ENCODE assay signal across 21 cellular contexts in the genomic region with DNA sequence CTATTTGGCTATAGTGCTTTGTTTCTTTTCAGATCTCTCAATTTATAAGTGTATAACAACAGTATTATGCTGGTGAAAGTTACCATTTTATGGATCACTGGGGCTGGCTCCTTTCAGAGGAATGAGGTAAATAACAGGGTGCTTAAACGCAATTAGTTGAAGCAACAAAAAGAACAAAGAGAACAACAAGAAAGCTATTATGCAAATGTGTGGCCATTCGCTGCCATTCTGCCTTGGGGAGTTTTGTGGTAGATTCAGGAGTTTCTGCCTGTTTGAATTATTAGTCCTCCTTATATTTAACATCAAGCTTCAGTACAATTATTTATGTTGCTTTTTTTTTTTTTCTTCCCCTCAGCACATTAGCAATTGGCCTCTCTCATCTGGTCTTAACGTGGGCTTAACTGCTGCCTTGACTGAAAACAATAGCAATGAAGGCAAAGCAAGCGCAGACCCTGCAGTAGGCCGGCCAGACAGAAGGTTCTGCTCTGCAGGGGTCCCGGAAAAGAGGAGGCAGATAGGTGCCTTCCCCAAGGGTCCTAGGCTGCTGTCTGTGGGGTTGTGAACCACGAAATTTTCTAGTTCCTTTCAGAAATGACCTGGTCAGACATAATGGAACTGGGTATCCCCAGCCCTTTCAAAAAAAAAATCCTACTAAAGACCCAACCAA.
DNase-seq lines count a peak whose midpoint lies in the region; ATAC-seq, FAIRE-seq and TF ChIP-seq lines count a peak whose summit lies in the region.
"Had no signal": no experiment of that assay in that cellular context is flagged by ENCODE, and none has a peak within 500 bp of the region (broad histone marks: within the 10 kb centered on the region; RNA-seq: fewer than 3 reads in every experiment).

No MANE protein-coding gene starts in this region.

- H3K27ac Mint-ChIP-seq in astrocyte (ENCODE audit: unreplicated experiment): peak overlapping the region; percentile 78
- H3K27ac Mint-ChIP-seq: activated T-helper 17 cell treated with anti-CD3 and anti-CD28 coated beads, Interleukin-2, amount 50 U/mL, for 72 hours had no signal

- DNase-seq in DMS79 (lab: John Stamatoyannopoulos, UW) (peak; percentile 79), astrocyte (ENCODE audit: low read depth) (no peak), islet precursor cell (peak; percentile 45), NCI-H1092 (lab: John Stamatoyannopoulos, UW) (no peak), lower lobe of right lung (no peak), mesenteric fat pad (ENCODE audit: low spot score) (no peak)
- DNase-seq in central memory CD4-positive, alpha-beta T cell: no peak
- DNase-seq: amygdala; erythroblast; heart left ventricle; left colon; NCI-H146; NCI-H526; stimulated activated naive CD8-positive, alpha-beta T cell treated with anti-CD3 and anti-CD28 coated beads, Interleukin-15, amount 100 ng/mL, for 72 hours had no signal

- no peak overlapping the region for H3K4me3 Mint-ChIP-seq in astrocyte (ENCODE audit: unreplicated experiment)
- H3K4me3 Mint-ChIP-seq: activated T-helper 17 cell treated with anti-CD3 and anti-CD28 coated beads, Interleukin-2, amount 50 U/mL, for 72 hours; stimulated activated naive CD8-positive, alpha-beta T cell treated with anti-CD3 and anti-CD28 coated beads, Interleukin-15, amount 100 ng/mL, for 72 hours had no signal

- H3K9me3 ChIP-seq in HUES6 (ENCODE audit: control insufficient read depth, insufficient read depth, low read depth, low read length) (no peaks in the 10 kb centered on the region), astrocyte (ENCODE audit: insufficient read depth, low read depth, low read length) (no peaks in the 10 kb centered on the region), lower lobe of right lung (no peaks in the 10 kb centered on the region)
- H3K9me3 ChIP-seq: colonic mucosa, heart left ventricle, vagina had no signal

- FAIRE-seq in astrocyte (lab: Jason Lieb, UNC): no peak

- no peak for ATAC-seq in lower lobe of right lung
- ATAC-seq: left colon; stimulated activated naive CD8-positive, alpha-beta T cell treated with anti-CD3 and anti-CD28 coated beads, Interleukin-15, amount 100 ng/mL, for 72 hours had no signal

- peak overlapping the region; percentile 83 for H3K27ac ChIP-seq in HUES6 (ENCODE audit: low read depth, low read length)
- peak overlapping the region; percentile 96 for H3K27ac ChIP-seq in astrocyte (ENCODE audit: low read depth, low read length)
- no peak overlapping the region for H3K27ac ChIP-seq in lower lobe of right lung
- H3K27ac ChIP-seq: colonic mucosa, heart left ventricle, HL-60, KMS-11, vagina, VCaP had no signal

- H3K79me2 ChIP-seq in astrocyte (ENCODE audit: insufficient read depth, low read length): no peaks in the 10 kb centered on the region

- peaks cover 39% of the 10 kb centered on the region for H3K4me1 ChIP-seq in HUES6 (ENCODE audit: control insufficient read depth, insufficient read depth, low read length)
- H3K4me1 ChIP-seq in astrocyte (ENCODE audit: insufficient read depth, low read length): peaks cover 47% of the 10 kb centered on the region
- H3K4me1 ChIP-seq in lower lobe of right lung: no peaks in the 10 kb centered on the region
- H3K4me1 ChIP-seq: colonic mucosa, heart left ventricle, vagina had no signal

- no peak overlapping the region for H2AFZ ChIP-seq in astrocyte (ENCODE audit: low read depth, low read length)

- H3K9ac ChIP-seq in HUES6 (ENCODE audit: low read length) (peak overlapping the region; percentile 67), astrocyte (ENCODE audit: low read length) (peak overlapping the region; percentile 79)
- H3K9ac ChIP-seq: KMS-11 had no signal

- H3K36me3 ChIP-seq in HUES6 (ENCODE audit: control insufficient read depth, insufficient read depth, low read length): no peaks in the 10 kb centered on the region
- H3K36me3 ChIP-seq in astrocyte (ENCODE audit: insufficient read depth, low read length): no peaks in the 10 kb centered on the region
- no peaks in the 10 kb centered on the region for H3K36me3 ChIP-seq in lower lobe of right lung
- H3K36me3 ChIP-seq: colonic mucosa, heart left ventricle, vagina had no signal

- peak overlapping the region; percentile 42 for H3K4me3 ChIP-seq in HUES6 (ENCODE audit: low read depth, low read length)
- H3K4me3 ChIP-seq in astrocyte (ENCODE audit: insufficient read depth, low read depth, low read length): peak overlapping the region; percentile 5
- no peak overlapping the region for H3K4me3 ChIP-seq in lower lobe of right lung
- H3K4me3 ChIP-seq: colonic mucosa, heart left ventricle, vagina had no signal

- peaks cover 2% of the 10 kb centered on the region for H3K9me3 Mint-ChIP-seq in astrocyte (ENCODE audit: unreplicated experiment)
- H3K9me3 Mint-ChIP-seq: activated T-helper 17 cell treated with anti-CD3 and anti-CD28 coated beads, Interleukin-2, amount 50 U/mL, for 72 hours had no signal

- H3K27me3 Mint-ChIP-seq in astrocyte (ENCODE audit: low read depth, unreplicated experiment): peaks cover 14% of the 10 kb centered on the region

- no peaks in the 10 kb centered on the region for H4K20me1 ChIP-seq in astrocyte (ENCODE audit: insufficient read depth, low read length)

- H3K4me1 Mint-ChIP-seq in astrocyte (ENCODE audit: low read depth, unreplicated experiment): peaks cover 23% of the 10 kb centered on the region
- H3K4me1 Mint-ChIP-seq: activated T-helper 17 cell treated with anti-CD3 and anti-CD28 coated beads, Interleukin-2, amount 50 U/mL, for 72 hours had no signal

- TF ChIP-seq CTCF in astrocyte (IDR thresholded peaks at IDR 0.05; ENCODE audit: insufficient read depth, low read depth, low read length) (no peak), lower lobe of right lung (IDR thresholded peaks at IDR 0.05) (no peak)

- H3K4me2 ChIP-seq in astrocyte (ENCODE audit: low read length): peak overlapping the region; percentile 73
- H3K4me2 ChIP-seq: KMS-11 had no signal

- H3K27me3 ChIP-seq in HUES6 (ENCODE audit: control insufficient read depth, insufficient read depth, low read length): peaks cover 82% of the 10 kb centered on the region
- no peaks in the 10 kb centered on the region for H3K27me3 ChIP-seq in astrocyte (ENCODE audit: insufficient read depth, low read length)
- no peaks in the 10 kb centered on the region for H3K27me3 ChIP-seq in lower lobe of right lung (ENCODE audit: low read depth)
- H3K27me3 ChIP-seq: colonic mucosa, vagina had no signal

- H3K36me3 Mint-ChIP-seq in astrocyte (ENCODE audit: low read depth, unreplicated experiment): peaks cover 2% of the 10 kb centered on the region

- intact Hi-C loops in lower lobe of right lung (cut with DNase I): no loop called here

Comparison
In these comparisons a context has a peak if more than half of its experiments do, and no peak if none do; other contexts are left out.
1. DNase-seq: peak in DMS79 (single experiment) and islet precursor cell (single experiment); none in astrocyte (single experiment), NCI-H1092 (single experiment), lower lobe of right lung (single experiment), mesenteric fat pad (single experiment) and central memory CD4-positive, alpha-beta T cell (single experiment).